26 cellular contexts compared by ENCODE assay signal in genomic region chr20:40617594-40617993, GRCh38.
"Had no signal": no experiment of that assay in that cellular context is flagged by ENCODE, and none has a peak within 500 bp of the region (broad histone marks: within the 10 kb centered on the region; RNA-seq: fewer than 3 reads in every experiment).

No MANE protein-coding gene starts in this region.

- ATAC-seq: activated naive CD4-positive, alpha-beta T cell treated with anti-CD3 and anti-CD28 coated beads, Interleukin-2, amount 50 U/mL, for 72 hours; activated T-cell treated with anti-CD3 and anti-CD28 coated beads, Interleukin-2, amount 50 U/mL, for 72 hours; esophagus mucosa; foreskin keratinocyte; heart left ventricle; left lung; mucosa of descending colon; pancreas; stimulated activated naive B cell treated with anti-CD40 and anti-IgM and Interleukin-4, amounts not matched to agents 10 μg/mL and 1 μg/mL and 100 μg/mL, for 72 hours had no signal

- H3K4me1 ChIP-seq: breast epithelium, foreskin keratinocyte, heart left ventricle, left lung, pancreas, prostate gland, sigmoid colon, testis, transverse colon had no signal

- H3K36me3 ChIP-seq: breast epithelium, heart left ventricle, left lung, neutrophil, pancreas, prostate gland, sigmoid colon, transverse colon had no signal

- H3K9me3 ChIP-seq: breast epithelium, heart left ventricle, left lung, mucosa of descending colon, neutrophil, pancreas, prostate gland, sigmoid colon, testis, transverse colon had no signal

- DNase-seq: activated B cell treated with CpG ODN at 0.5 μM for 24 hours; activated CD4-positive, alpha-beta T cell treated with anti-CD3 and anti-CD28 coated beads, Interleukin-2, amount 50 U/mL, for 4 hours; activated T-cell treated with anti-CD3 and anti-CD28 coated beads for 4 hours; activated T-cell treated with anti-CD3 and anti-CD28 coated beads, Interleukin-2, amount 50 U/mL, for 72 hours; central memory CD4-positive, alpha-beta T cell; endodermal cell; foreskin keratinocyte; heart left ventricle; hypothalamus; kidney glomerular epithelial cell; left lung; mucosa of descending colon; pancreas; retina; sigmoid colon; stimulated activated CD4-positive, alpha-beta T cell treated with anti-CD3 and anti-CD28 coated beads, Interleukin-2, amount 100 ng/mL, for 24 hours; stimulated activated naive B cell treated with anti-CD40 and anti-IgM and Interleukin-4, amounts not matched to agents 10 μg/mL and 1 μg/mL and 100 μg/mL, for 72 hours; T-helper 2 cell; testis; transverse colon had no signal

- H3K27me3 ChIP-seq: breast epithelium, foreskin keratinocyte, testis had no signal

- H3K4me3 ChIP-seq: breast epithelium, heart left ventricle, left lung, mucosa of descending colon, pancreas, prostate gland, sigmoid colon, smooth muscle cell, testis, transverse colon had no signal

- H3K27ac ChIP-seq: breast epithelium, foreskin keratinocyte, heart left ventricle, left lung, neutrophil, pancreas, prostate gland, sigmoid colon, testis, transverse colon had no signal
